ENCODE assay signal across 23 cellular contexts in genomic region chr13:61029064-61029463, GRCh38.
DNase-seq lines count a peak whose midpoint lies in the region; ATAC-seq and TF ChIP-seq lines count a peak whose summit lies in the region.
"Had no signal": no experiment of that assay in that cellular context is flagged by ENCODE, and none has a peak within 500 bp of the region (broad histone marks: within the 10 kb centered on the region; RNA-seq: fewer than 3 reads in every experiment).

No MANE protein-coding gene starts in this region.

- intact Hi-C loops in ascending aorta (cut with DNase I) = no loop called here

- no peak overlapping the region for H3K27ac ChIP-seq in ascending aorta
- H3K27ac ChIP-seq: 22Rv1, BLaER1, GM23248, right atrium auricular region, suprapubic skin had no signal

- H3K36me3 Mint-ChIP-seq in WTC11 = no peaks in the 10 kb centered on the region
- H3K36me3 Mint-ChIP-seq: activated CD8-positive, alpha-beta memory T cell treated with anti-CD3 and anti-CD28 coated beads, Interleukin-2, amount 10 ng/mL, durations not matched to agents 7 days and 5 days; IgD-negative memory B cell had no signal

- H3K4me1 ChIP-seq in ascending aorta = no peaks in the 10 kb centered on the region
- H3K4me1 ChIP-seq: right atrium auricular region, suprapubic skin had no signal

- ATAC-seq in WTC11 = peak; percentile 100
- ATAC-seq: activated CD8-positive, alpha-beta memory T cell treated with anti-CD3 and anti-CD28 coated beads, Interleukin-2, amount 10 ng/mL, durations not matched to agents 7 days and 5 days; T-helper 17 cell had no signal

- CTCF ChIA-PET in WTC11 (lab: Charles Lee) = no interaction called here

- no peak overlapping the region for H3K4me3 Mint-ChIP-seq in WTC11
- H3K4me3 Mint-ChIP-seq: activated CD8-positive, alpha-beta memory T cell treated with anti-CD3 and anti-CD28 coated beads, Interleukin-2, amount 10 ng/mL, durations not matched to agents 7 days and 5 days; IgD-negative memory B cell; neural crest cell; T-helper 17 cell had no signal

- no peak for TF ChIP-seq CTCF in WTC11 (IDR thresholded peaks at IDR 0.05)
- peak; percentile 39 for TF ChIP-seq CTCF in retinal pigment epithelial cell (conservative IDR thresholded peaks at IDR 0.05; ENCODE audit: low read depth, low read length)
- no peak for TF ChIP-seq CTCF in ascending aorta (IDR thresholded peaks at IDR 0.05)

- H3K4me3 ChIP-seq in retinal pigment epithelial cell (ENCODE audit: low read length) (no peak overlapping the region), ascending aorta (no peak overlapping the region)
- H3K4me3 ChIP-seq: BLaER1, GM23248, right atrium auricular region, suprapubic skin had no signal

- peaks cover 21% of the 10 kb centered on the region for H3K4me1 Mint-ChIP-seq in WTC11
- H3K4me1 Mint-ChIP-seq: activated CD8-positive, alpha-beta memory T cell treated with anti-CD3 and anti-CD28 coated beads, Interleukin-2, amount 10 ng/mL, durations not matched to agents 7 days and 5 days; IgD-negative memory B cell; neural crest cell; T-helper 17 cell had no signal

- DNase-seq in NCI-H1417 (lab: John Stamatoyannopoulos, UW) (peak; percentile 18 to 53 (median 42)), NCI-H1417 treated with DMSO at 0.1 percent for 48 hours (lab: John Stamatoyannopoulos, UW) (no peak), NCI-H510A treated with DMSO at 0.1 percent for 48 hours (lab: John Stamatoyannopoulos, UW) (peak; percentile 1), WTC11 (ENCODE audit: low spot score) (peak; percentile 36), retinal pigment epithelial cell (ENCODE audit: low read depth) (no peak), H4 (ENCODE audit: low spot score) (no peak), NCI-H774 (lab: John Stamatoyannopoulos, UW) (no peak), ascending aorta (ENCODE audit: low spot score in 2 of 2) (no peak)
- DNase-seq: activated CD4-positive, CD25-positive, alpha-beta regulatory T cell treated with anti-CD3 and anti-CD28 coated beads, Interleukin-2, amount 50 U/mL, for 72 hours; activated CD8-positive, alpha-beta memory T cell treated with anti-CD3 and anti-CD28 coated beads, Interleukin-2, amount 10 ng/mL, durations not matched to agents 7 days and 5 days; activated effector memory CD4-positive, alpha-beta T cell treated with anti-CD3 and anti-CD28 coated beads, Interleukin-2, amount 50 U/mL, for 16 hours; aorta; DMS 273 treated with DMSO at 0.1 percent for 48 hours; foreskin melanocyte; GM23248; NCI-H1048; T-helper 17 cell had no signal

- H3K27ac Mint-ChIP-seq in WTC11 = no peak overlapping the region
- H3K27ac Mint-ChIP-seq: activated CD8-positive, alpha-beta memory T cell treated with anti-CD3 and anti-CD28 coated beads, Interleukin-2, amount 10 ng/mL, durations not matched to agents 7 days and 5 days; IgD-negative memory B cell; T-helper 17 cell had no signal

- H3K27me3 ChIP-seq in ascending aorta = no peaks in the 10 kb centered on the region
- H3K27me3 ChIP-seq: BLaER1, right atrium auricular region, suprapubic skin had no signal

- H3K27me3 Mint-ChIP-seq in WTC11 (ENCODE audit: low read depth) = no peaks in the 10 kb centered on the region
- H3K27me3 Mint-ChIP-seq: activated CD8-positive, alpha-beta memory T cell treated with anti-CD3 and anti-CD28 coated beads, Interleukin-2, amount 10 ng/mL, durations not matched to agents 7 days and 5 days; IgD-negative memory B cell; T-helper 17 cell had no signal

- no peaks in the 10 kb centered on the region for H3K9me3 ChIP-seq in ascending aorta
- H3K9me3 ChIP-seq: BLaER1, right atrium auricular region, suprapubic skin had no signal

- POLR2A ChIA-PET in WTC11 (lab: Charles Lee) = no interaction called here

- no peaks in the 10 kb centered on the region for H3K36me3 ChIP-seq in ascending aorta
- H3K36me3 ChIP-seq: BLaER1, right atrium auricular region, suprapubic skin had no signal

- no peaks in the 10 kb centered on the region for H3K9me3 Mint-ChIP-seq in WTC11
- H3K9me3 Mint-ChIP-seq: neural crest cell had no signal

TF ChIP-seq in WTC11, 78 proteins besides CTCF, POLR2A, EP300 and RAD21:
- TF ChIP-seq E2F1 (CRISPR knock-in tag; IDR thresholded peaks at IDR 0.05) (no peak), TCF7 (CRISPR knock-in tag; IDR thresholded peaks at IDR 0.05; ENCODE audit: low read depth) (no peak), ZNF671 (CRISPR knock-in tag; IDR thresholded peaks at IDR 0.05) (no peak), AFF4 (CRISPR knock-in tag; IDR thresholded peaks at IDR 0.05; ENCODE audit: borderline replicate concordance) (no peak), MXD4 (CRISPR knock-in tag; IDR thresholded peaks at IDR 0.05; ENCODE audit: borderline replicate concordance) (no peak), NR2C2 (CRISPR knock-in tag; IDR thresholded peaks at IDR 0.05) (no peak), ZBTB21 (CRISPR knock-in tag; IDR thresholded peaks at IDR 0.05; ENCODE audit: borderline replicate concordance) (no peak), ATF6 (CRISPR knock-in tag; IDR thresholded peaks at IDR 0.05) (no peak), ATF2 (CRISPR knock-in tag; IDR thresholded peaks at IDR 0.05; ENCODE audit: borderline replicate concordance, low read depth) (no peak), CREB1 (CRISPR knock-in tag; IDR thresholded peaks at IDR 0.05) (no peak), TP53 (CRISPR knock-in tag; IDR thresholded peaks at IDR 0.05) (no peak), CDX4 (CRISPR knock-in tag; IDR thresholded peaks at IDR 0.05; ENCODE audit: borderline replicate concordance) (no peak), ETV6 (CRISPR knock-in tag; IDR thresholded peaks at IDR 0.05) (no peak), GABPB1 (CRISPR knock-in tag; IDR thresholded peaks at IDR 0.05) (no peak)
TF ChIP-seq in WTC11: peak in this region for 0.

Comparison
In these comparisons a context has a peak if more than half of its experiments do, and no peak if none do; other contexts are left out.
1. DNase-seq: peak in NCI-H1417 (3 of 3), NCI-H510A treated with DMSO at 0.1 percent for 48 hours (single experiment) and WTC11 (single experiment); none in NCI-H1417 treated with DMSO at 0.1 percent for 48 hours (single experiment), retinal pigment epithelial cell (single experiment), H4 (single experiment), NCI-H774 (single experiment) and ascending aorta (0 of 2).